In genomic region chr14:72332871-72333270, GRCh38 we compare ENCODE assay signal across 12 cellular contexts.
DNase-seq lines count a peak whose midpoint lies in the region; ATAC-seq and TF ChIP-seq lines count a peak whose summit lies in the region.
"Had no signal": no experiment of that assay in that cellular context is flagged by ENCODE, and none has a peak within 500 bp of the region (broad histone marks: within the 10 kb centered on the region; RNA-seq: fewer than 3 reads in every experiment).

No MANE protein-coding gene starts in this region.

- H3K27ac ChIP-seq in HUES48 (ENCODE audit: low read depth, low read length), result peak overlapping the region; percentile 51
- H3K27ac ChIP-seq in endodermal cell (ENCODE audit: low read depth, low read length), result no peak overlapping the region
- H3K27ac ChIP-seq in temporal lobe (ENCODE audit: low read depth, low read length), result peak overlapping the region; percentile 44

- H3K4me3 ChIP-seq in H7 (ENCODE audit: insufficient read depth, low read depth, low read length) (no peak overlapping the region), HUES48 (ENCODE audit: low read depth, low read length) (no peak overlapping the region), endodermal cell (ENCODE audit: low read length) (no peak overlapping the region)

- H3K36me3 ChIP-seq in H7 (replicated peaks; ENCODE audit: control insufficient read depth, insufficient read depth, low read length) (no peaks in the 10 kb centered on the region), HUES48 (ENCODE audit: control insufficient read depth, insufficient read depth, low read length) (no peaks in the 10 kb centered on the region), endodermal cell (ENCODE audit: control insufficient read depth, insufficient read depth, low read length) (no peaks in the 10 kb centered on the region)

- no peak overlapping the region for H3K4me3 Mint-ChIP-seq in endodermal cell
- H3K4me3 Mint-ChIP-seq: B cell; CD4-positive, alpha-beta T cell had no signal

- DNase-seq in H7 (peak; percentile 23), endodermal cell (peak; percentile 84)
- DNase-seq in stimulated activated CD4-positive, alpha-beta T cell treated with anti-CD3 and anti-CD28 coated beads, Interleukin-1b, Interleukin-23, amount 100 ng/mL, for 48 hours, result no peak
- DNase-seq in stimulated activated CD4-positive, alpha-beta T cell treated with anti-CD3 and anti-CD28 coated beads, Interleukin-4, amount 100 ng/mL, for 1 hour, result no peak
- DNase-seq: Calu3; CD4-positive, alpha-beta T cell; DMS153; EL had no signal

- H3K27me3 ChIP-seq in H7 (ENCODE audit: control insufficient read depth, insufficient read depth, low read length) (no peaks in the 10 kb centered on the region), HUES48 (ENCODE audit: control insufficient read depth, insufficient read depth, low read length) (no peaks in the 10 kb centered on the region), endodermal cell (ENCODE audit: control insufficient read depth, insufficient read depth, low read length, poor library complexity, severe bottlenecking) (no peaks in the 10 kb centered on the region)

- H3K9ac ChIP-seq in HUES48 (ENCODE audit: low read depth, low read length) (no peak overlapping the region), endodermal cell (ENCODE audit: extremely low read depth, low read length, poor library complexity, severe bottlenecking) (no peak overlapping the region)

- H3K36me3 Mint-ChIP-seq in endodermal cell (ENCODE audit: low read depth), result no peaks in the 10 kb centered on the region

- WGBS in endodermal cell (ENCODE audit: insufficient coverage in 1 of 2, insufficient read length in 1 of 2), 2 experiments, result 55 to 71% methylated on average over 3 to 5 of the region's 5 CpGs

- peaks cover 48% of the 10 kb centered on the region for H3K4me1 Mint-ChIP-seq in endodermal cell
- H3K4me1 Mint-ChIP-seq: B cell had no signal

- H3K4me1 ChIP-seq in HUES48 (ENCODE audit: control insufficient read depth, insufficient read depth, low read length) (peaks cover 9% of the 10 kb centered on the region; the same call in 1 of the 2 replicates), endodermal cell (ENCODE audit: control insufficient read depth, insufficient read depth, low read length) (peaks cover 16% of the 10 kb centered on the region)

- no peak overlapping the region for H3K27ac Mint-ChIP-seq in endodermal cell
- H3K27ac Mint-ChIP-seq: B cell; CD4-positive, alpha-beta T cell had no signal

- H3K27me3 Mint-ChIP-seq in endodermal cell (ENCODE audit: insufficient read depth), result peaks cover 7% of the 10 kb centered on the region

- TF ChIP-seq CTCF in endodermal cell (conservative IDR thresholded peaks at IDR 0.05), result no peak

- H3K9me3 Mint-ChIP-seq in endodermal cell, result peaks cover 15% of the 10 kb centered on the region
- H3K9me3 Mint-ChIP-seq: CD4-positive, alpha-beta T cell had no signal

- no peak for ATAC-seq in GM21423 (IDR thresholded peaks at IDR 0.05; ENCODE audit: unreplicated experiment)

- H3K9me3 ChIP-seq in HUES48 (ENCODE audit: control insufficient read depth, insufficient read depth, low read length) (no peaks in the 10 kb centered on the region), endodermal cell (ENCODE audit: control insufficient read depth, low read length) (peaks cover 16% of the 10 kb centered on the region)

Comparison
In these comparisons a context has a peak if more than half of its experiments do, and no peak if none do; other contexts are left out.
1. DNase-seq: peak in H7 (single experiment) and endodermal cell (single experiment); none in stimulated activated CD4-positive, alpha-beta T cell treated with anti-CD3 and anti-CD28 coated beads, Interleukin-1b, Interleukin-23, amount 100 ng/mL, for 48 hours (single experiment) and stimulated activated CD4-positive, alpha-beta T cell treated with anti-CD3 and anti-CD28 coated beads, Interleukin-4, amount 100 ng/mL, for 1 hour (single experiment).